Comparison of ENCODE assay signal across 8 cellular contexts in the genomic region with DNA sequence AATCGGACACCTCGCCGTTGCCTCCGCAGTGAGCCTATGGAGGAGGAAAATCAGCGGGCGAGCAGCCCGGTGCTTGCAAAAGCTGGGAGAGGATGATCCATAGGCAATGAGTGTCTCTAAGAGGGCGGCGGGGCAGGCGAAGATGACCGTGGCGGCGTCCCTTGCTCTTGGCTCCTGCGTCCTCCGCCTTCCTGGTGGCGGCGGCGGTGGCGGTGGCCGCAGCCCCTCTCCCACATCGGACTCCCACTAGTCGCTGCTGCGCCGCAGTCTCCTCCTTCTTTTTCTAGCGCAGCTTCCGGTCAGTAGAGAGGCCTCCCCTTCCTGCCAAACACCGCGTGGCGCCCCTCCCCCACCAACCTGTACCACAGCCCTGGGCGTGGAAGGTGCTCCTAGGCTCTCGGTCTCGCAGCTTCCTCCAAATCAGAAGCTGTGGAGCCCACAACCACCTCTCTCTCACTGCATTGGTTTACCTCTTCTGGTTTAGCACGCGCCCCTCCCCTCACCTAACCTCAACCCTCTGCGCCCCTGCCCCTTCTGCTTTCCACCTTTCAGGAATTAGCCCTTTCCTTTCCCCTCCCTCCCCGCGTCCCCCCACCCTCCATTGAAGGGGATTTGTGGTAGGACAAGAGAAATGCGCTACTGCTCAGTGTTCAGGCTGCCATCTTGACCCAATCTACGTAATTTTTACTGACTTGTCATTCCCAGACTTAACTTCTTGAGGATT.
DNase-seq lines count a peak whose midpoint lies in the region; ATAC-seq, FAIRE-seq and TF ChIP-seq lines count a peak whose summit lies in the region.

TSS of gene SPIN3 (minus strand) at position 271 of the 724 bp plus-strand sequence. CDS start 594 bp downstream, outside the sequence.

- H3K4me3 Mint-ChIP-seq in nephron = peak within 1 kb of the TSS; percentile 91 to 94 (median 91)
- H3K4me3 Mint-ChIP-seq in stimulated activated naive CD8-positive, alpha-beta T cell treated with anti-CD3 and anti-CD28 coated beads, Interleukin-15, amount 100 ng/mL, for 72 hours = peak within 1 kb of the TSS; percentile 91 to 98

- peak within 1 kb of the TSS; percentile 68 to 75 for H3K4me3 ChIP-seq in foreskin fibroblast (ENCODE audit: low read depth in 1 of 2, low read length in 2 of 2)

- peaks cover 36% of the 10 kb centered on the region for H3K36me3 Mint-ChIP-seq in nephron (ENCODE audit: low read depth)

- H3K4me1 Mint-ChIP-seq in nephron = peaks cover 17% of the 10 kb centered on the region
- peaks cover 32% of the 10 kb centered on the region for H3K4me1 Mint-ChIP-seq in stimulated activated naive CD8-positive, alpha-beta T cell treated with anti-CD3 and anti-CD28 coated beads, Interleukin-15, amount 100 ng/mL, for 72 hours

- no peak for TF ChIP-seq CTCF in GM20000 (IDR thresholded peaks at IDR 0.05; ENCODE audit: extremely low read depth, missing control alignments)
- TF ChIP-seq CTCF in foreskin fibroblast (IDR thresholded peaks at IDR 0.05; ENCODE audit: low read depth, low read length) = no peak
- no peak for TF ChIP-seq CTCF in nephron (IDR thresholded peaks at IDR 0.05; ENCODE audit: unreplicated experiment in 3 of 3)

- peak; percentile 96 for ATAC-seq in stimulated activated naive CD8-positive, alpha-beta T cell treated with anti-CD3 and anti-CD28 coated beads, Interleukin-15, amount 100 ng/mL, for 72 hours

- peak; percentile 24 for FAIRE-seq in RCC 7860 (lab: Jason Lieb, UNC)

- DNase-seq in COR-L47 (lab: John Stamatoyannopoulos, UW) (peak; percentile 86), GM20000 (ENCODE audit: low spot score) (peak; percentile 70), HPDE6-E6E7 (ENCODE audit: extremely low spot score) (peak; percentile 25), RCC 7860 (ENCODE audit: low spot score) (peak; percentile 76), foreskin fibroblast (peak; percentile 52 to 84)
- DNase-seq in activated effector memory CD4-positive, alpha-beta T cell treated with anti-CD3 and anti-CD28 coated beads, Interleukin-2, amount 50 U/mL, for 16 hours = peak; percentile 83
- peak; percentile 36 to 74 for DNase-seq in stimulated activated naive CD8-positive, alpha-beta T cell treated with anti-CD3 and anti-CD28 coated beads, Interleukin-15, amount 100 ng/mL, for 72 hours

- peaks cover 5% of the 10 kb centered on the region for H3K9me3 Mint-ChIP-seq in nephron
- no peaks in the 10 kb centered on the region for H3K9me3 Mint-ChIP-seq in stimulated activated naive CD8-positive, alpha-beta T cell treated with anti-CD3 and anti-CD28 coated beads, Interleukin-15, amount 100 ng/mL, for 72 hours

- no peaks in the 10 kb centered on the region for H3K27me3 Mint-ChIP-seq in nephron (ENCODE audit: low read depth)
- no peaks in the 10 kb centered on the region for H3K27me3 Mint-ChIP-seq in stimulated activated naive CD8-positive, alpha-beta T cell treated with anti-CD3 and anti-CD28 coated beads, Interleukin-15, amount 100 ng/mL, for 72 hours

- H3K27ac Mint-ChIP-seq in nephron = peak within 1 kb of the TSS; percentile 97 to 99 (median 99)
- H3K27ac Mint-ChIP-seq in stimulated activated naive CD8-positive, alpha-beta T cell treated with anti-CD3 and anti-CD28 coated beads, Interleukin-15, amount 100 ng/mL, for 72 hours = peak within 1 kb of the TSS; percentile 87 to 91

Comparison
In these comparisons a context has a peak if more than half of its experiments do, and no peak if none do; other contexts are left out.
1. Peak in every context shown above with its lines: DNase-seq, ATAC-seq and H3K4me3 ChIP-seq.
2. DNase-seq: peak in every context shown above with its lines; median percentile 86 in COR-L47; 83 in activated effector memory CD4-positive, alpha-beta T cell treated with anti-CD3 and anti-CD28 coated beads, Interleukin-2, amount 50 U/mL, for 16 hours; 76 in RCC 7860; 70 in GM20000; 68 in foreskin fibroblast; 55 in stimulated activated naive CD8-positive, alpha-beta T cell treated with anti-CD3 and anti-CD28 coated beads, Interleukin-15, amount 100 ng/mL, for 72 hours; 25 in HPDE6-E6E7.